In genomic region chr1:236301958-236302335, GRCh38 we compare ENCODE assay signal across 30 cellular contexts. TPM values are rescaled to one million over a fixed set of nuclear protein-coding genes. Genes with fewer than 3 reads are reported as not detected.
DNase-seq lines count a peak whose midpoint lies in the region; ATAC-seq and TF ChIP-seq lines count a peak whose summit lies in the region.
"Had no signal": no experiment of that assay in that cellular context is flagged by ENCODE, and none has a peak within 500 bp of the region (broad histone marks: within the 10 kb centered on the region; RNA-seq: fewer than 3 reads in every experiment).

No MANE protein-coding gene starts in this region.

- no peaks in the 10 kb centered on the region for H3K36me3 ChIP-seq in body of pancreas (replicated peaks in 1 of 2; ENCODE audit: insufficient read depth in 1 of 2, low read depth in 2 of 2)
- H3K36me3 ChIP-seq in colonic mucosa: no peaks in the 10 kb centered on the region
- H3K36me3 ChIP-seq: MG63, transverse colon had no signal

- no peak for TF ChIP-seq CTCF in body of pancreas (IDR thresholded peaks at IDR 0.05)
- no peak for TF ChIP-seq CTCF in colonic mucosa (IDR thresholded peaks at IDR 0.05)

- H3K4me1 ChIP-seq in body of pancreas (peaks cover 47% of the 10 kb centered on the region), colonic mucosa (no peaks in the 10 kb centered on the region)
- H3K4me1 ChIP-seq: transverse colon had no signal

- H3K9ac ChIP-seq in colonic mucosa (ENCODE audit: low read depth in 2 of 2, low read length in 2 of 2): no peak overlapping the region
- H3K9ac ChIP-seq: GM23248 had no signal

- TF ChIP-seq POLR2A in body of pancreas (IDR thresholded peaks at IDR 0.05): no peak

- no peaks in the 10 kb centered on the region for H3K9me3 ChIP-seq in body of pancreas
- H3K9me3 ChIP-seq in colonic mucosa: no peaks in the 10 kb centered on the region
- H3K9me3 ChIP-seq: MG63, transverse colon had no signal

- no peaks in the 10 kb centered on the region for H3K27me3 ChIP-seq in body of pancreas
- H3K27me3 ChIP-seq in colonic mucosa: no peaks in the 10 kb centered on the region
- H3K27me3 ChIP-seq: MG63, transverse colon had no signal

- peak; percentile 68 for DNase-seq in COR-L47 (lab: John Stamatoyannopoulos, UW)
- peak; percentile 18 for DNase-seq in NCI-H1092 (lab: John Stamatoyannopoulos, UW)
- DNase-seq in NCI-H345 (lab: John Stamatoyannopoulos, UW): peak; percentile 70
- peak; percentile 63 to 85 (median 76) for DNase-seq in body of pancreas
- DNase-seq in colonic mucosa: no peak
- DNase-seq in dermis blood vessel endothelial cell: no peak
- DNase-seq in NCI-H2227 treated with DMSO at 0.1 percent for 48 hours (lab: John Stamatoyannopoulos, UW): no peak
- DNase-seq: ACHN; activated CD4-positive, alpha-beta memory T cell treated with anti-CD3 and anti-CD28 coated beads for 36 hours; activated CD4-positive, alpha-beta T cell treated with anti-CD3 and anti-CD28 coated beads for 1 hour; activated naive CD4-positive, alpha-beta T cell treated with anti-CD3 and anti-CD28 coated beads for 36 hours; CD4-positive, alpha-beta memory T cell; foreskin fibroblast; GM23248; KBM-7; left ventricle myocardium superior; mesendoderm; MG63; NCI-H1436 treated with DMSO at 0.1 percent for 48 hours; NCI-H226; NK-92 treated with Interleukin-12 subunit alpha and Interleukin-12 subunit beta, amount 100 ng/mL, for 24 hours; PC-9; posterior cingulate gyrus; right cardiac atrium; stimulated activated CD4-positive, alpha-beta T cell treated with anti-CD3 and anti-CD28 coated beads, Interleukin-4, amount 100 ng/mL, for 1 hour; T-helper 2 cell; transverse colon had no signal

- WGBS in body of pancreas, 2 donors: 7 to 11% methylated on average over 2 of the region's 2 CpGs

- ATAC-seq in body of pancreas (peak; percentile 65), GM21423 (IDR thresholded peaks at IDR 0.05; ENCODE audit: unreplicated experiment) (no peak)
- ATAC-seq: esophagus mucosa, left ventricle myocardium superior, right cardiac atrium, SK-N-SH treated with all-trans-retinoic acid at 6 μM for 48 hours had no signal

- no peak overlapping the region for H3K4me3 ChIP-seq in body of pancreas
- H3K4me3 ChIP-seq in colonic mucosa: no peak overlapping the region
- H3K4me3 ChIP-seq: GM23248, MG63, PC-9, transverse colon had no signal

- intact Hi-C loops in body of pancreas (cut with DNase I): no loop called here
- intact Hi-C loops in colonic mucosa (cut with DNase I): no loop called here

- H3K27ac ChIP-seq in body of pancreas (peak overlapping the region; percentile 81 to 91 (median 86)), colonic mucosa (no peak overlapping the region)
- H3K27ac ChIP-seq: GM23248, PC-9, transverse colon had no signal

RNA-seq across cellular contexts. Expression of gene ERO1B, which starts 20.2 kb away (rescaled TPM):
- 100 to 1,000 TPM; 136 to 489 TPM for total RNA-seq in body of pancreas
- 1 to 10 TPM; 2.3 to 2.7 TPM for total RNA-seq in colonic mucosa
- 4.4 and 8.2 TPM in 2 replicates for total RNA-seq in dermis blood vessel endothelial cell
- total RNA-seq: PC-9 had no signal

Comparison
In these comparisons a context has a peak if more than half of its experiments do, and no peak if none do; other contexts are left out.
1. DNase-seq: peak in COR-L47 (single experiment), NCI-H1092 (single experiment), NCI-H345 (single experiment) and body of pancreas (4 of 4); none in colonic mucosa (single experiment), dermis blood vessel endothelial cell (single experiment) and NCI-H2227 treated with DMSO at 0.1 percent for 48 hours (single experiment).
2. RNA of gene ERO1B, which starts 20.2 kb away (total RNA-seq): 136 to 489 TPM in body of pancreas; 4.4 to 8.2 TPM in dermis blood vessel endothelial cell and 2.3 to 2.7 TPM in colonic mucosa; every median in the first group is over 10 times any median in the second.